Comparison of ENCODE assay signal across 26 cellular contexts in genomic region chrX:135476378-135476777, GRCh38. TPM values are rescaled to one million over a fixed set of nuclear protein-coding genes. Genes with fewer than 3 reads are reported as not detected.
"Had no signal": no experiment of that assay in that cellular context is flagged by ENCODE, and none has a peak within 500 bp of the region (broad histone marks: within the 10 kb centered on the region; RNA-seq: fewer than 3 reads in every experiment).

No MANE protein-coding gene starts in this region.

- H3K4me1 ChIP-seq: Peyer's patch, SJSA1 had no signal

- H3K27me3 ChIP-seq: MG63, Peyer's patch, SJSA1 had no signal

- H3K9me3 ChIP-seq: MG63, Peyer's patch, SJSA1 had no signal

- FAIRE-seq: HepG2 had no signal

- H2AFZ ChIP-seq: PC-9 had no signal

- DNase-seq: IMR-90; Karpas-422; KG1; MG63; NCI-H1092; NCI-H1105 treated with DMSO at 0.1 percent for 48 hours; NCI-H1417 treated with DMSO at 0.1 percent for 48 hours; NCI-H146; NCI-H1694 treated with DMSO at 0.1 percent for 48 hours; NCI-H1930; NCI-H2081; NCI-H2107; NCI-H2227 treated with DMSO at 0.1 percent for 48 hours; NCI-H524; NCI-H526 treated with DMSO at 0.1 percent for 48 hours; NCI-H748 treated with DMSO at 0.1 percent for 48 hours; NK-92 treated with Interleukin-12 subunit alpha and Interleukin-12 subunit beta, amount 100 ng/mL, for 24 hours; OCI-M1; PC-9; Peyer's patch; SIG-M5 had no signal

- H3K4me3 ChIP-seq: MG63, PC-9, Peyer's patch, SJSA1, SK-N-MC had no signal

- H3K27ac ChIP-seq: PC-9, Peyer's patch, SJSA1, SK-N-MC had no signal

- H3K4me2 ChIP-seq: PC-9 had no signal

- H3K36me3 ChIP-seq: MG63, Peyer's patch, SJSA1 had no signal

- ATAC-seq: HepG2, Right ventricle myocardium inferior had no signal

RNA-seq across cellular contexts. Expression of gene INTS6L, which starts 44.1 kb away (rescaled TPM):
- total RNA-seq: HepG2, PC-9 had no signal
- polyA plus RNA-seq: HepG2 had no signal

RNA-seq across cellular contexts. Expression of gene SMIM10L2A, which starts 54.6 kb away (rescaled TPM):
- total RNA-seq: HepG2, PC-9, RPMI7951, SJSA1 had no signal
- polyA plus RNA-seq: HepG2 had no signal
